In the genomic region with DNA sequence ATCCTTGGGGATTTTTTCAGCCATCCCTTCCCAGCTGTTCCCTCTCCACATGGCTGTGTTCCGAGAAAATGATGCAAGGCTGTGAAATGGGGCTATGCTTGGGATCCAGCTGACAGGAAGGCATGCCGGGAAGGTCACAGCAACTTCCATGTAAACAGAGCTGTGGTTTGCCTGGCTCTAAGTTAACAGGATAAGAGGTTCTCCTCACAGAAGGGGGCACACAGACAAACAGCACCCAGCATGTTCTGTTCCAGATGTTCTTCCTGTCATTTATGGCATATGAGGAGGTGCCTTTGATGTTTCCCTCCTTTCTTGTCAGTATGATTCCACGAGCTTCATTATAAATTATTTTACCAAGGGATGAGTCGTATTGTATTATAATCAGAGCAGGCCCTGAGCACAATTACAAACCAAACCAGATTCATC, we compare ENCODE assay signal across 1 cellular context.
TF ChIP-seq lines count a peak whose summit lies in the region.

No MANE protein-coding gene starts in this region.

TF ChIP-seq in SK-N-SH, 30 proteins besides CTCF, POLR2A, EP300 and RAD21 (continued from another document):
- TF ChIP-seq TAF1 (IDR thresholded peaks at IDR 0.05; ENCODE audit: borderline replicate concordance, low read depth, low read length) = no peak
- no peak for TF ChIP-seq EZH2phosphoT487 (IDR thresholded peaks at IDR 0.05; ENCODE audit: borderline replicate concordance, low read depth)
- TF ChIP-seq, protein P1, sequence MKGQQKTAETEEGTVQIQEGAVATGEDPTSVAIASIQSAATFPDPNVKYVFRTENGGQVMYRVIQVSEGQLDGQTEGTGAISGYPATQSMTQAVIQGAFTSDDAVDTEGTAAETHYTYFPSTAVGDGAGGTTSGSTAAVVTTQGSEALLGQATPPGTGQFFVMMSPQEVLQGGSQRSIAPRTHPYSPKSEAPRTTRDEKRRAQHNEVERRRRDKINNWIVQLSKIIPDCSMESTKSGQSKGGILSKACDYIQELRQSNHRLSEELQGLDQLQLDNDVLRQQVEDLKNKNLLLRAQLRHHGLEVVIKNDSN (IDR thresholded peaks at IDR 0.05; ENCODE audit: borderline replicate concordance, low read depth) = no peak
- no peak for TF ChIP-seq JUND (IDR thresholded peaks at IDR 0.05)
- TF ChIP-seq NFIC (IDR thresholded peaks at IDR 0.05; ENCODE audit: borderline replicate concordance) = no peak
- TF ChIP-seq GABPA (IDR thresholded peaks at IDR 0.05; ENCODE audit: low read depth) = no peak
- no peak for TF ChIP-seq GATA2 (CRISPR knock-in tag; IDR thresholded peaks at IDR 0.05)
- no peak for TF ChIP-seq RXRA (IDR thresholded peaks at IDR 0.05; ENCODE audit: borderline replicate concordance, low read depth)
- TF ChIP-seq SIN3A (IDR thresholded peaks at IDR 0.05; ENCODE audit: borderline replicate concordance, low read depth, low read length) = no peak
- TF ChIP-seq NRF1 (IDR thresholded peaks at IDR 0.05; ENCODE audit: low read depth, low read length) = no peak
- TF ChIP-seq, protein P2, sequence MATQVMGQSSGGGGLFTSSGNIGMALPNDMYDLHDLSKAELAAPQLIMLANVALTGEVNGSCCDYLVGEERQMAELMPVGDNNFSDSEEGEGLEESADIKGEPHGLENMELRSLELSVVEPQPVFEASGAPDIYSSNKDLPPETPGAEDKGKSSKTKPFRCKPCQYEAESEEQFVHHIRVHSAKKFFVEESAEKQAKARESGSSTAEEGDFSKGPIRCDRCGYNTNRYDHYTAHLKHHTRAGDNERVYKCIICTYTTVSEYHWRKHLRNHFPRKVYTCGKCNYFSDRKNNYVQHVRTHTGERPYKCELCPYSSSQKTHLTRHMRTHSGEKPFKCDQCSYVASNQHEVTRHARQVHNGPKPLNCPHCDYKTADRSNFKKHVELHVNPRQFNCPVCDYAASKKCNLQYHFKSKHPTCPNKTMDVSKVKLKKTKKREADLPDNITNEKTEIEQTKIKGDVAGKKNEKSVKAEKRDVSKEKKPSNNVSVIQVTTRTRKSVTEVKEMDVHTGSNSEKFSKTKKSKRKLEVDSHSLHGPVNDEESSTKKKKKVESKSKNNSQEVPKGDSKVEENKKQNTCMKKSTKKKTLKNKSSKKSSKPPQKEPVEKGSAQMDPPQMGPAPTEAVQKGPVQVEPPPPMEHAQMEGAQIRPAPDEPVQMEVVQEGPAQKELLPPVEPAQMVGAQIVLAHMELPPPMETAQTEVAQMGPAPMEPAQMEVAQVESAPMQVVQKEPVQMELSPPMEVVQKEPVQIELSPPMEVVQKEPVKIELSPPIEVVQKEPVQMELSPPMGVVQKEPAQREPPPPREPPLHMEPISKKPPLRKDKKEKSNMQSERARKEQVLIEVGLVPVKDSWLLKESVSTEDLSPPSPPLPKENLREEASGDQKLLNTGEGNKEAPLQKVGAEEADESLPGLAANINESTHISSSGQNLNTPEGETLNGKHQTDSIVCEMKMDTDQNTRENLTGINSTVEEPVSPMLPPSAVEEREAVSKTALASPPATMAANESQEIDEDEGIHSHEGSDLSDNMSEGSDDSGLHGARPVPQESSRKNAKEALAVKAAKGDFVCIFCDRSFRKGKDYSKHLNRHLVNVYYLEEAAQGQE (IDR thresholded peaks at IDR 0.05; ENCODE audit: low read depth, low read length) = no peak
- TF ChIP-seq SMC3 (IDR thresholded peaks at IDR 0.05; ENCODE audit: low read depth, low read length) = no peak
- no peak for TF ChIP-seq FOXJ3 (CRISPR knock-in tag; IDR thresholded peaks at IDR 0.05)
- TF ChIP-seq, protein P3, sequence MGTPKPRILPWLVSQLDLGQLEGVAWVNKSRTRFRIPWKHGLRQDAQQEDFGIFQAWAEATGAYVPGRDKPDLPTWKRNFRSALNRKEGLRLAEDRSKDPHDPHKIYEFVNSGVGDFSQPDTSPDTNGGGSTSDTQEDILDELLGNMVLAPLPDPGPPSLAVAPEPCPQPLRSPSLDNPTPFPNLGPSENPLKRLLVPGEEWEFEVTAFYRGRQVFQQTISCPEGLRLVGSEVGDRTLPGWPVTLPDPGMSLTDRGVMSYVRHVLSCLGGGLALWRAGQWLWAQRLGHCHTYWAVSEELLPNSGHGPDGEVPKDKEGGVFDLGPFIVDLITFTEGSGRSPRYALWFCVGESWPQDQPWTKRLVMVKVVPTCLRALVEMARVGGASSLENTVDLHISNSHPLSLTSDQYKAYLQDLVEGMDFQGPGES (IDR thresholded peaks at IDR 0.05; ENCODE audit: low read depth, low read length) = no peak
- TF ChIP-seq, protein P4, sequence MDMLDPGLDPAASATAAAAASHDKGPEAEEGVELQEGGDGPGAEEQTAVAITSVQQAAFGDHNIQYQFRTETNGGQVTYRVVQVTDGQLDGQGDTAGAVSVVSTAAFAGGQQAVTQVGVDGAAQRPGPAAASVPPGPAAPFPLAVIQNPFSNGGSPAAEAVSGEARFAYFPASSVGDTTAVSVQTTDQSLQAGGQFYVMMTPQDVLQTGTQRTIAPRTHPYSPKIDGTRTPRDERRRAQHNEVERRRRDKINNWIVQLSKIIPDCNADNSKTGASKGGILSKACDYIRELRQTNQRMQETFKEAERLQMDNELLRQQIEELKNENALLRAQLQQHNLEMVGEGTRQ (IDR thresholded peaks at IDR 0.05; ENCODE audit: borderline replicate concordance, low read depth, low read length) = no peak
- TF ChIP-seq FOSL2 (IDR thresholded peaks at IDR 0.05; ENCODE audit: borderline replicate concordance, low read depth) = no peak
- no peak for TF ChIP-seq RCOR1 (IDR thresholded peaks at IDR 0.05; ENCODE audit: low read length)
- TF ChIP-seq MXI1 (IDR thresholded peaks at IDR 0.05; ENCODE audit: low read depth, low read length) = no peak
